Comparison of ENCODE assay signal across 14 cellular contexts in the genomic region with DNA sequence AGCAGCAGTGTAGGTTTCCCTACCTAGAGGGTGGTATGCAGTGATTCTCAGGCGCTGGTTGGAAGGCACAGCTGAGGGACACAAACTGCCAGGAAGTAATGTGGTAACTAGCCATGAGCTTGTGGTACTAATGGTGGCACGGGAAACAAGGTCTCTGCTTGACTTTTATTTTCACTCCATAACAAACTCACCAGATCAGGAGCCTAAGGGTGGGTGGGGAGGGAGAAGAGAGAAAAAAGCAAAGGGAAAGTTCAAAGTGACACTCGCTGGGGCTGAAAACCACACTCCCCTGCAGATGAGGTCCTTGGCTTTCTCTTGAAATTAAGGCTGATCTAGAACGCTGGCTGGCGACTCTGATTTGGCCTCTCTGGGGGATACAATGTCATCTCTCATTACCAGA. TPM values are rescaled to one million over a fixed set of nuclear protein-coding genes. Genes with fewer than 3 reads are reported as not detected.
A peak's percentile ranks its signal among the peaks of the same experiment; 100 is the strongest.
DNase-seq lines count a peak whose midpoint lies in the region; ATAC-seq and TF ChIP-seq lines count a peak whose summit lies in the region.
"Had no signal": no experiment of that assay in that cellular context is flagged by ENCODE, and none has a peak within 500 bp of the region (broad histone marks: within the 10 kb centered on the region; RNA-seq: fewer than 3 reads in every experiment).

No MANE protein-coding gene starts in this region.

- no peaks in the 10 kb centered on the region for H3K9me3 Mint-ChIP-seq in endothelial cell (ENCODE audit: unreplicated experiment)

- H3K27ac Mint-ChIP-seq in endothelial cell (ENCODE audit: unreplicated experiment): peak overlapping the region; percentile 31

- no peak for TF ChIP-seq CTCF in endothelial cell (IDR thresholded peaks at IDR 0.05; ENCODE audit: unreplicated experiment)
- no peak for TF ChIP-seq CTCF in omental fat pad (IDR thresholded peaks at IDR 0.05)

- H3K4me1 Mint-ChIP-seq in endothelial cell (ENCODE audit: unreplicated experiment): peaks cover 10% of the 10 kb centered on the region

- peaks cover 33% of the 10 kb centered on the region for H3K36me3 Mint-ChIP-seq in endothelial cell (ENCODE audit: low read depth, unreplicated experiment)

- H3K27me3 ChIP-seq in BLaER1 treated with 17β-estradiol and CSF1 and Interleukin-3, amounts not matched to agents 10 nM and 100 nM: no peaks in the 10 kb centered on the region
- H3K27me3 ChIP-seq: body of pancreas, sigmoid colon had no signal

- H3K27ac ChIP-seq in BLaER1 treated with 17β-estradiol and CSF1 and Interleukin-3, amounts not matched to agents 10 nM and 100 nM: peak overlapping the region; percentile 18 to 90 (median 71); a peak in 21 of 22 replicates
- H3K27ac ChIP-seq: body of pancreas, C4-2B had no signal

- H3K27me3 Mint-ChIP-seq in endothelial cell (ENCODE audit: unreplicated experiment): peaks cover 2% of the 10 kb centered on the region

- DNase-seq in endothelial cell (ENCODE audit: low spot score): no peak
- DNase-seq in left colon: no peak
- DNase-seq in omental fat pad (ENCODE audit: low spot score): no peak
- DNase-seq: body of pancreas, NCI-H1694, RPMI8226, sigmoid colon had no signal

- peak overlapping the region; percentile 43 to 77 (median 59); a peak in 21 of 22 replicates for H3K9ac ChIP-seq in BLaER1 treated with 17β-estradiol and CSF1 and Interleukin-3, amounts not matched to agents 10 nM and 100 nM

- peaks cover 6 to 12% (median 10%) of the 10 kb centered on the region in 11 experiments; a peak in 18 of 22 replicates for H3K9me3 ChIP-seq in BLaER1 treated with 17β-estradiol and CSF1 and Interleukin-3, amounts not matched to agents 10 nM and 100 nM (replicated peaks in 1 of 11)
- H3K9me3 ChIP-seq: body of pancreas, sigmoid colon had no signal

- H3K36me3 ChIP-seq in BLaER1 treated with 17β-estradiol and CSF1 and Interleukin-3, amounts not matched to agents 10 nM and 100 nM: peaks cover 55 to 85% (median 77%) of the 10 kb centered on the region in 11 experiments

- H4K20me1 ChIP-seq in BLaER1 treated with 17β-estradiol and CSF1 and Interleukin-3, amounts not matched to agents 10 nM and 100 nM: peaks cover 0 to 58% (median 0%) of the 10 kb centered on the region in 11 experiments; a peak in 6 of 22 replicates

- peak overlapping the region; percentile 71 to 95 (median 80) for H3K4me2 ChIP-seq in BLaER1 treated with 17β-estradiol and CSF1 and Interleukin-3, amounts not matched to agents 10 nM and 100 nM

- H3K4me3 Mint-ChIP-seq in endothelial cell (ENCODE audit: unreplicated experiment): no peak overlapping the region

- H3K4me3 ChIP-seq in BLaER1 treated with 17β-estradiol and CSF1 and Interleukin-3, amounts not matched to agents 10 nM and 100 nM: peak overlapping the region in 9 of 10 experiments; percentile 6 to 58 (median 35); a peak in 13 of 20 replicates
- H3K4me3 ChIP-seq: body of pancreas, sigmoid colon had no signal

- intact Hi-C loops in left colon (cut with DNase I, micrococcal nuclease): no loop called here

- H3K4me1 ChIP-seq in BLaER1 treated with 17β-estradiol and CSF1 and Interleukin-3, amounts not matched to agents 10 nM and 100 nM: peaks cover 33 to 53% (median 42%) of the 10 kb centered on the region in 10 experiments
- H3K4me1 ChIP-seq: body of pancreas, sigmoid colon had no signal

- ATAC-seq in GM19351 (IDR thresholded peaks at IDR 0.05; ENCODE audit: unreplicated experiment) (peak; percentile 41), HG03159 (IDR thresholded peaks at IDR 0.05; ENCODE audit: unreplicated experiment) (peak; percentile 44), left colon (no peak), omental fat pad (ENCODE audit: low FRiP score) (no peak), HG02938 (IDR thresholded peaks at IDR 0.05; ENCODE audit: unreplicated experiment) (no peak), GM19035 (IDR thresholded peaks at IDR 0.05; ENCODE audit: unreplicated experiment) (no peak)
- ATAC-seq: body of pancreas, left lobe of liver had no signal

RNA-seq across cellular contexts. Expression of gene TRAF6, which starts 22.0 kb away (rescaled TPM):
- total RNA-seq in endothelial cell (ENCODE audit: unreplicated experiment): 20.4 TPM
- total RNA-seq in left colon: 10 to 100 TPM; 11.7 to 15.1 TPM
- 10 to 100 TPM; 10.1 to 17.5 (median 13.9) TPM for total RNA-seq in omental fat pad

Comparison
In these comparisons a context has a peak if more than half of its experiments do, and no peak if none do; other contexts are left out.
1. ATAC-seq: peak in GM19351 (single experiment) and HG03159 (single experiment); none in left colon (single experiment), omental fat pad (single experiment), HG02938 (single experiment) and GM19035 (single experiment).